In genomic region chr7:1290262-1291039, GRCh38 we compare ENCODE assay signal across 9 cellular contexts. TPM values are rescaled to one million over a fixed set of nuclear protein-coding genes. Genes with fewer than 3 reads are reported as not detected.
DNase-seq lines count a peak whose midpoint lies in the region; ATAC-seq, FAIRE-seq and TF ChIP-seq lines count a peak whose summit lies in the region.
"Had no signal": no experiment of that assay in that cellular context is flagged by ENCODE, and none has a peak within 500 bp of the region (broad histone marks: within the 10 kb centered on the region; RNA-seq: fewer than 3 reads in every experiment).

No MANE protein-coding gene starts in this region.

- peaks cover 16% of the 10 kb centered on the region for H3K27me3 Mint-ChIP-seq in IgD-negative memory B cell
- H3K27me3 Mint-ChIP-seq in activated T-helper 2 cell treated with anti-CD3 and anti-CD28 coated beads, Interferon-gamma antibody, Interleukin-2, Interleukin-4, amounts not matched to agents 10 μg/mL and 5 μg/mL and 100 μg/mL, durations not matched to agents 14 hours and 24 hours and 36 hours (ENCODE audit: low read depth): peaks cover 21% of the 10 kb centered on the region

- CTCF ChIA-PET in BJ (lab: Yijun Ruan, JAX): interaction anchor here (0.9 to 1.0 kb wide), 2 partner anchors 10 to 26 kb away, joined by 3 read pairs; no protein-coding TSS in a partner anchor

- H3K27me3 ChIP-seq in BJ (ENCODE audit: control insufficient read depth, insufficient read depth, low read length): peaks cover 13% of the 10 kb centered on the region

- H3K27ac Mint-ChIP-seq in IgD-negative memory B cell: no peak overlapping the region
- H3K27ac Mint-ChIP-seq in activated T-helper 2 cell treated with anti-CD3 and anti-CD28 coated beads, Interferon-gamma antibody, Interleukin-2, Interleukin-4, amounts not matched to agents 10 μg/mL and 5 μg/mL and 100 μg/mL, durations not matched to agents 14 hours and 24 hours and 36 hours: no peak overlapping the region

- H3K36me3 ChIP-seq in BJ (ENCODE audit: control insufficient read depth, insufficient read depth, low read length): no peaks in the 10 kb centered on the region

- intact Hi-C loops in activated T-helper 2 cell treated with anti-CD3 and anti-CD28 coated beads, Interferon-gamma antibody, Interleukin-2, Interleukin-4, amounts not matched to agents 10 μg/mL and 5 μg/mL and 100 μg/mL, durations not matched to agents 14 hours and 24 hours and 36 hours (cut with micrococcal nuclease): no loop called here

- FAIRE-seq in frontal cortex (lab: Jason Lieb, UNC) (no peak), GM12892 (lab: Jason Lieb, UNC) (no peak)
- FAIRE-seq: islet of Langerhans had no signal

- H3K9me3 Mint-ChIP-seq in IgD-negative memory B cell: no peaks in the 10 kb centered on the region
- H3K9me3 Mint-ChIP-seq in activated T-helper 2 cell treated with anti-CD3 and anti-CD28 coated beads, Interferon-gamma antibody, Interleukin-2, Interleukin-4, amounts not matched to agents 10 μg/mL and 5 μg/mL and 100 μg/mL, durations not matched to agents 14 hours and 24 hours and 36 hours: no peaks in the 10 kb centered on the region

- no peak for ATAC-seq in HG03439 (IDR thresholded peaks at IDR 0.05; ENCODE audit: unreplicated experiment)

- peak; percentile 45 for TF ChIP-seq CTCF in BJ (IDR thresholded peaks at IDR 0.05; ENCODE audit: insufficient read depth, low read depth, low read length)

- no peaks in the 10 kb centered on the region for H3K36me3 Mint-ChIP-seq in IgD-negative memory B cell
- H3K36me3 Mint-ChIP-seq in activated T-helper 2 cell treated with anti-CD3 and anti-CD28 coated beads, Interferon-gamma antibody, Interleukin-2, Interleukin-4, amounts not matched to agents 10 μg/mL and 5 μg/mL and 100 μg/mL, durations not matched to agents 14 hours and 24 hours and 36 hours (ENCODE audit: low read depth): no peaks in the 10 kb centered on the region

- H3K4me1 Mint-ChIP-seq in IgD-negative memory B cell: peaks cover 0 to 1% (median 0%) of the 10 kb centered on the region in 3 donors
- peaks cover 2% of the 10 kb centered on the region for H3K4me1 Mint-ChIP-seq in activated T-helper 2 cell treated with anti-CD3 and anti-CD28 coated beads, Interferon-gamma antibody, Interleukin-2, Interleukin-4, amounts not matched to agents 10 μg/mL and 5 μg/mL and 100 μg/mL, durations not matched to agents 14 hours and 24 hours and 36 hours (ENCODE audit: low read depth)

- DNase-seq in BJ (ENCODE audit: low read depth) (no peak), frontal cortex (ENCODE audit: low spot score in 2 of 2) (peak; percentile 69 to 78), occipital lobe (lab: John Stamatoyannopoulos, UW) (peak; percentile 52), GM12892 (ENCODE audit: insufficient read length) (no peak), NCI-H1048 (lab: John Stamatoyannopoulos, UW) (no peak)
- DNase-seq in activated T-helper 2 cell treated with anti-CD3 and anti-CD28 coated beads, Interferon-gamma antibody, Interleukin-2, Interleukin-4, amounts not matched to agents 10 μg/mL and 5 μg/mL and 100 μg/mL, durations not matched to agents 14 hours and 24 hours and 36 hours (ENCODE audit: low spot score): no peak

- TF ChIP-seq POLR2A in GM12892 (IDR thresholded peaks at IDR 0.05; ENCODE audit: low read depth, low read length): no peak

- H3K4me3 Mint-ChIP-seq in IgD-negative memory B cell: peak overlapping the region in 3 of 4 donors; percentile 52 to 70 (median 70)
- peak overlapping the region; percentile 14 for H3K4me3 Mint-ChIP-seq in activated T-helper 2 cell treated with anti-CD3 and anti-CD28 coated beads, Interferon-gamma antibody, Interleukin-2, Interleukin-4, amounts not matched to agents 10 μg/mL and 5 μg/mL and 100 μg/mL, durations not matched to agents 14 hours and 24 hours and 36 hours (ENCODE audit: low read depth)

- peak overlapping the region; percentile 26 for H3K4me3 ChIP-seq in BJ (ENCODE audit: low read depth, low read length)

- POLR2A ChIA-PET in BJ (lab: Charles Lee): no interaction called here

RNA-seq across cellular contexts. Expression of gene UNCX, which starts 57.8 kb away (rescaled TPM):
- polyA plus RNA-seq in BJ (2011; rRNA removed) (not detected in 2 replicates), IgD-negative memory B cell (not detected)
- polyA minus RNA-seq in BJ (2011; rRNA and poly(A)+ RNA removed): not detected in 2 replicates
- not detected in 2 replicates for total RNA-seq in activated T-helper 2 cell treated with anti-CD3 and anti-CD28 coated beads, Interferon-gamma antibody, Interleukin-2, Interleukin-4, amounts not matched to agents 10 μg/mL and 5 μg/mL and 100 μg/mL, durations not matched to agents 14 hours and 24 hours and 36 hours
- total RNA-seq in frontal cortex (not detected), occipital lobe (not detected)
- polyA plus RNA-seq in GM12892 (2012; ENCODE audit: missing spikeins): not detected

Comparison
In these comparisons a context has a peak if more than half of its experiments do, and no peak if none do; other contexts are left out.
1. DNase-seq: peak in frontal cortex (2 of 2) and occipital lobe (single experiment); none in BJ (single experiment), activated T-helper 2 cell treated with anti-CD3 and anti-CD28 coated beads, Interferon-gamma antibody, Interleukin-2, Interleukin-4, amounts not matched to agents 10 μg/mL and 5 μg/mL and 100 μg/mL, durations not matched to agents 14 hours and 24 hours and 36 hours (single experiment), GM12892 (single experiment) and NCI-H1048 (single experiment).